Comparison of ENCODE assay signal across 8 cellular contexts in genomic region chr11:121236115-121237001, GRCh38. TPM values are rescaled to one million over a fixed set of nuclear protein-coding genes. Genes with fewer than 3 reads are reported as not detected.
DNase-seq lines count a peak whose midpoint lies in the region; ATAC-seq and TF ChIP-seq lines count a peak whose summit lies in the region.

No MANE protein-coding gene starts in this region.

- ATAC-seq in GM18858 (IDR thresholded peaks at IDR 0.05; ENCODE audit: unreplicated experiment) = peak; percentile 68
- ATAC-seq in HG02588 (IDR thresholded peaks at IDR 0.05; ENCODE audit: unreplicated experiment) = peak; percentile 68
- no peak for ATAC-seq in memory B cell (ENCODE audit: low read depth)

- peaks cover 2% of the 10 kb centered on the region for H3K27me3 Mint-ChIP-seq in memory B cell

- DNase-seq in NCI-H69 (lab: John Stamatoyannopoulos, UW) = peak; percentile 11
- DNase-seq in memory B cell (ENCODE audit: low spot score in 2 of 2) = no peak
- DNase-seq in dorsolateral prefrontal cortex = no peak
- DNase-seq in stimulated activated CD4-positive, alpha-beta T cell treated with anti-CD3 and anti-CD28 coated beads, Interleukin-15, amount 100 ng/mL, for 24 hours = no peak
- no peak for DNase-seq in NCI-H2081 treated with DMSO at 0.1 percent for 48 hours (lab: John Stamatoyannopoulos, UW)
- DNase-seq in kidney glomerular epithelial cell (lab: John Stamatoyannopoulos, UW) = no peak

- no peak overlapping the region for H3K4me3 ChIP-seq in dorsolateral prefrontal cortex

- peaks cover 12% of the 10 kb centered on the region for H3K4me1 Mint-ChIP-seq in memory B cell

- H3K9me3 Mint-ChIP-seq in memory B cell = no peaks in the 10 kb centered on the region

- H3K4me3 Mint-ChIP-seq in memory B cell = peak overlapping the region; percentile 74

- H3K27me3 ChIP-seq in dorsolateral prefrontal cortex = peaks cover 0 to 21% (median 0%) of the 10 kb centered on the region in 45 donors

- no peaks in the 10 kb centered on the region for H3K36me3 Mint-ChIP-seq in memory B cell

- H3K27ac Mint-ChIP-seq in memory B cell = peak overlapping the region; percentile 70

- intact Hi-C loops in dorsolateral prefrontal cortex (cut with DNase I) = no loop called here

- TF ChIP-seq CTCF in dorsolateral prefrontal cortex (IDR thresholded peaks at IDR 0.05 in 54 of 56, conservative IDR thresholded peaks at IDR 0.05 in 2 of 56; ENCODE audit: low read depth in 1 of 56, partially characterized antibody in 56 of 56) = no peak

- no peak overlapping the region for H3K27ac ChIP-seq in dorsolateral prefrontal cortex

RNA-seq across cellular contexts. Expression of gene SC5D, which starts 56.2 kb away (rescaled TPM):
- total RNA-seq in dorsolateral prefrontal cortex = 100 to 1,000 TPM in 9 of 120 experiments, 10 to 100 TPM in 111; 49.4 to 107 (median 80.7) TPM
